Comparison of ENCODE assay signal across 8 cellular contexts in the genomic region with DNA sequence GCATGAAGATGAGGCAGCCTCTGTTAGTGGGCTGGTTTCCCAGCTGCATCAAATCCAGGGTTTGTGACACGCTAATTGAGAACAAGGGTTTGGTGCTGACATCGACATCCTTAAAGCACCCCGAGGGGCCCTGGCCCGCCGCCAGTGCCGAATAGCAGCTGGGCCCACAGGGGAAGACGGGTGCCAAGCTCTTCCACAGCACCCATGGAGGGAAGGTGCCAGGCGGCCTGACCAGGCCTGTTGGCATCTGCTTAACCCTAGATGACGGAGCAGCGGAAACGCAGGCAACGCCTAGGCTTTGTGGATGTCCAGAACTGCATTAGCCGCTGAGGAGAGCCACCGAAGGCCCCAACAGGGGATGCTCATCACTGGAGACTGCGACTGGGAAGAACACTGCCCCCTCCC. TPM values are rescaled to one million over a fixed set of nuclear protein-coding genes. Genes with fewer than 3 reads are reported as not detected.
DNase-seq lines count a peak whose midpoint lies in the region; ATAC-seq and TF ChIP-seq lines count a peak whose summit lies in the region.

No MANE protein-coding gene starts in this region.

- POLR2A ChIA-PET in CD4-positive, alpha-beta memory T cell (lab: Charles Lee; ENCODE audit: partially characterized antibody), result interaction anchor here (1.2 to 6.1 kb wide), 8 partner anchors 12 to 125 kb away, joined by 3 to 44 read pairs (median 8); partner anchors contain the start of genes BAK1, ITPR3 and UQCC2

- TF ChIP-seq CTCF in GM10266 (IDR thresholded peaks at IDR 0.05; ENCODE audit: control insufficient read depth, insufficient read depth, low read depth, missing control alignments), result no peak
- TF ChIP-seq CTCF in Calu3 (IDR thresholded peaks at IDR 0.05; ENCODE audit: unreplicated experiment), result no peak

- H3K4me3 Mint-ChIP-seq in CD4-positive, alpha-beta memory T cell, result peak overlapping the region in 3 of 8 donors; percentile 6 to 89 (median 87)
- H3K4me3 Mint-ChIP-seq in central memory CD8-positive, alpha-beta T cell, result no peak overlapping the region
- H3K4me3 Mint-ChIP-seq in natural killer cell treated with Interleukin-12 subunit alpha and Interleukin-12 subunit beta and Interleukin-15 and Interleukin-18, amount 100 ng/mL, for 72 hours, result no peak overlapping the region
- H3K4me3 Mint-ChIP-seq in Calu3 (ENCODE audit: low read depth, unreplicated experiment), result no peak overlapping the region

- H3K36me3 ChIP-seq in CD4-positive, alpha-beta memory T cell (ENCODE audit: insufficient read depth, low read length), result peaks cover 19% of the 10 kb centered on the region

- peaks cover 68% of the 10 kb centered on the region for H3K4me1 ChIP-seq in CD4-positive, alpha-beta memory T cell (ENCODE audit: insufficient read depth, low read length)

- peak in 1 of 5 donors; percentile 43 for DNase-seq in CD4-positive, alpha-beta memory T cell
- DNase-seq in NCI-H345 treated with DMSO at 0.1 percent for 48 hours (lab: John Stamatoyannopoulos, UW; ENCODE audit: unreplicated experiment) (peak; percentile 57), GM10266 (ENCODE audit: extremely low spot score) (no peak), Calu3 (no peak)
- DNase-seq in central memory CD8-positive, alpha-beta T cell (ENCODE audit: low spot score in 2 of 2), result no peak
- no peak for DNase-seq in natural killer cell treated with Interleukin-12 subunit alpha and Interleukin-12 subunit beta and Interleukin-15 and Interleukin-18, amount 100 ng/mL, for 72 hours (ENCODE audit: low spot score)

- peaks cover 41 to 88% (median 63%) of the 10 kb centered on the region in 4 donors for H3K4me1 Mint-ChIP-seq in CD4-positive, alpha-beta memory T cell
- peaks cover 18% of the 10 kb centered on the region for H3K4me1 Mint-ChIP-seq in central memory CD8-positive, alpha-beta T cell
- peaks cover 29 to 31% of the 10 kb centered on the region in 2 donors for H3K4me1 Mint-ChIP-seq in natural killer cell treated with Interleukin-12 subunit alpha and Interleukin-12 subunit beta and Interleukin-15 and Interleukin-18, amount 100 ng/mL, for 72 hours (ENCODE audit: low read depth in 2 of 2)
- peaks cover 9% of the 10 kb centered on the region for H3K4me1 Mint-ChIP-seq in Calu3 (ENCODE audit: low read depth, unreplicated experiment)

- peaks cover 34 to 46% of the 10 kb centered on the region in 2 donors for H3K36me3 Mint-ChIP-seq in CD4-positive, alpha-beta memory T cell
- peaks cover 21% of the 10 kb centered on the region for H3K36me3 Mint-ChIP-seq in central memory CD8-positive, alpha-beta T cell (ENCODE audit: insufficient read depth)
- H3K36me3 Mint-ChIP-seq in natural killer cell treated with Interleukin-12 subunit alpha and Interleukin-12 subunit beta and Interleukin-15 and Interleukin-18, amount 100 ng/mL, for 72 hours, result no peaks in the 10 kb centered on the region
- H3K36me3 Mint-ChIP-seq in Calu3 (ENCODE audit: insufficient read depth, unreplicated experiment), result peaks cover 97% of the 10 kb centered on the region

- ATAC-seq in central memory CD8-positive, alpha-beta T cell (replicated peaks; ENCODE audit: extremely low read depth, poor library complexity, severe bottlenecking), result no peak
- no peak for ATAC-seq in natural killer cell treated with Interleukin-12 subunit alpha and Interleukin-12 subunit beta and Interleukin-15 and Interleukin-18, amount 100 ng/mL, for 72 hours
- no peak for ATAC-seq in GM18868 (IDR thresholded peaks at IDR 0.05; ENCODE audit: unreplicated experiment)
- ATAC-seq in GM21367 (IDR thresholded peaks at IDR 0.05; ENCODE audit: unreplicated experiment), result no peak

- H3K9me3 ChIP-seq in CD4-positive, alpha-beta memory T cell (ENCODE audit: control insufficient read depth in 1 of 2, low read length in 2 of 2), result no peaks in the 10 kb centered on the region

- no TSS peak for BruUV-seq in Calu3 (replicated peaks; lab: Mats Ljungman, UMichigan)

- no peaks in the 10 kb centered on the region for H3K27me3 ChIP-seq in CD4-positive, alpha-beta memory T cell (ENCODE audit: insufficient read depth, low read length)

- H3K27me3 Mint-ChIP-seq in CD4-positive, alpha-beta memory T cell, result no peaks in the 10 kb centered on the region
- H3K27me3 Mint-ChIP-seq in central memory CD8-positive, alpha-beta T cell, result no peaks in the 10 kb centered on the region
- no peaks in the 10 kb centered on the region for H3K27me3 Mint-ChIP-seq in natural killer cell treated with Interleukin-12 subunit alpha and Interleukin-12 subunit beta and Interleukin-15 and Interleukin-18, amount 100 ng/mL, for 72 hours
- no peaks in the 10 kb centered on the region for H3K27me3 Mint-ChIP-seq in Calu3 (ENCODE audit: unreplicated experiment)

- intact Hi-C loops in CD4-positive, alpha-beta memory T cell (cut with micrococcal nuclease), result loop anchor here (2.0 kb wide), 1 partner anchor 27 kb away; no protein-coding TSS in a partner anchor
- intact Hi-C loops in Calu3 (cut with micrococcal nuclease; ENCODE audit: unreplicated experiment), result no loop called here

- peak overlapping the region; percentile 97 to 99 (median 98) for H3K27ac Mint-ChIP-seq in CD4-positive, alpha-beta memory T cell
- peak overlapping the region; percentile 71 for H3K27ac Mint-ChIP-seq in central memory CD8-positive, alpha-beta T cell (ENCODE audit: low read depth)
- peak overlapping the region; percentile 92 to 97 for H3K27ac Mint-ChIP-seq in natural killer cell treated with Interleukin-12 subunit alpha and Interleukin-12 subunit beta and Interleukin-15 and Interleukin-18, amount 100 ng/mL, for 72 hours
- no peak overlapping the region for H3K27ac Mint-ChIP-seq in Calu3 (ENCODE audit: unreplicated experiment)

- H3K4me3 ChIP-seq in CD4-positive, alpha-beta memory T cell (ENCODE audit: low read length in 2 of 2), result no peak overlapping the region

- H3K27ac ChIP-seq in CD4-positive, alpha-beta memory T cell (ENCODE audit: low read depth, low read length), result peak overlapping the region; percentile 76

- CTCF ChIA-PET in CD4-positive, alpha-beta memory T cell (lab: Charles Lee; ENCODE audit: partially characterized antibody), result interaction anchor here (0.9 to 3.4 kb wide), 6 partner anchors 12 to 109 kb away, joined by 3 to 19 read pairs (median 8); no protein-coding TSS in a partner anchor
- CTCF ChIA-PET in Calu3 (lab: Charles Lee), result no interaction called here

- no peaks in the 10 kb centered on the region for H3K9me3 Mint-ChIP-seq in CD4-positive, alpha-beta memory T cell
- H3K9me3 Mint-ChIP-seq in central memory CD8-positive, alpha-beta T cell, result no peaks in the 10 kb centered on the region
- H3K9me3 Mint-ChIP-seq in natural killer cell treated with Interleukin-12 subunit alpha and Interleukin-12 subunit beta and Interleukin-15 and Interleukin-18, amount 100 ng/mL, for 72 hours, result no peaks in the 10 kb centered on the region
- H3K9me3 Mint-ChIP-seq in Calu3 (ENCODE audit: low read depth, unreplicated experiment), result no peaks in the 10 kb centered on the region

RNA-seq across cellular contexts. Expression of gene UQCC2, which starts 16.0 kb away (rescaled TPM):
- total RNA-seq in CD4-positive, alpha-beta memory T cell, result 10 to 100 TPM; 22.8 to 24.8 TPM
- 10 to 100 TPM; 44.4 to 57.9 TPM for polyA plus RNA-seq in CD4-positive, alpha-beta memory T cell
- 10 to 100 TPM; 44.9 to 53.1 TPM for total RNA-seq in natural killer cell treated with Interleukin-12 subunit alpha and Interleukin-12 subunit beta and Interleukin-15 and Interleukin-18, amount 100 ng/mL, for 72 hours
- total RNA-seq in Calu3 (2022), result 142 and 145 TPM in 2 replicates

RNA-seq across cellular contexts. Expression of gene IP6K3, which starts 51.3 kb away (rescaled TPM):
- not detected for total RNA-seq in CD4-positive, alpha-beta memory T cell
- not detected for polyA plus RNA-seq in CD4-positive, alpha-beta memory T cell
- total RNA-seq in natural killer cell treated with Interleukin-12 subunit alpha and Interleukin-12 subunit beta and Interleukin-15 and Interleukin-18, amount 100 ng/mL, for 72 hours, result not detected
- total RNA-seq in Calu3 (2022), result not detected in 2 replicates
